In genomic region chr3:186552408-186553031, GRCh38 we compare ENCODE assay signal across 29 cellular contexts. TPM values are rescaled to one million over a fixed set of nuclear protein-coding genes. Genes with fewer than 3 reads are reported as not detected.
"Had no signal": no experiment of that assay in that cellular context is flagged by ENCODE, and none has a peak within 500 bp of the region (broad histone marks: within the 10 kb centered on the region; RNA-seq: fewer than 3 reads in every experiment).

No MANE protein-coding gene starts in this region.

- H3K4me3 ChIP-seq: smooth muscle cell, vagina had no signal

- DNase-seq: activated CD4-positive, alpha-beta memory T cell treated with anti-CD3 and anti-CD28 coated beads, Interleukin-2, amount 10 ng/mL, durations not matched to agents 7 days and 5 days; activated CD4-positive, alpha-beta T cell treated with anti-CD3 and anti-CD28 coated beads for 1 hour; activated CD4-positive, alpha-beta T cell treated with anti-CD3 and anti-CD28 coated beads, Interleukin-2, amount 10 ng/mL, durations not matched to agents 7 days and 5 days; activated CD8-positive, alpha-beta memory T cell treated with anti-CD3 and anti-CD28 coated beads, Interleukin-2, amount 10 ng/mL, durations not matched to agents 7 days and 5 days; activated naive CD4-positive, alpha-beta T cell treated with Interleukin-2 at 50 U/mL for 16 hours; activated naive CD8-positive, alpha-beta T cell treated with anti-CD3 and anti-CD28 coated beads, Interleukin-2, amount 10 ng/mL, durations not matched to agents 7 days and 5 days; activated T-cell treated with anti-CD3 and anti-CD28 coated beads, Interleukin-2, amount 50 U/mL, for 48 hours; brain microvascular endothelial cell; cortex of kidney; effector memory CD8-positive, alpha-beta T cell; head of caudate nucleus; hippocampal formation; kidney; stimulated activated CD4-positive, alpha-beta T cell treated with anti-CD3 and anti-CD28 coated beads, Interleukin-1b, Interleukin-23, amount 100 ng/mL, for 48 hours; stimulated activated CD4-positive, alpha-beta T cell treated with anti-CD3 and anti-CD28 coated beads, Interleukin-4, amount 100 ng/mL, for 4 hours; stimulated activated CD8-positive, alpha-beta memory T cell treated with anti-CD3 and anti-CD28 coated beads, Interleukin-4, amount 100 ng/mL, for 48 hours; stimulated activated naive CD8-positive, alpha-beta T cell treated with anti-CD3 and anti-CD28 coated beads, Interleukin-15, amount 100 ng/mL, for 72 hours; substantia nigra; T-helper 2 cell had no signal

- H3K4me2 ChIP-seq: smooth muscle cell had no signal

- H3K9me3 ChIP-seq: vagina had no signal

- H3K27me3 ChIP-seq: brain microvascular endothelial cell, vagina had no signal

- H3K4me3 Mint-ChIP-seq: activated CD4-positive, alpha-beta memory T cell treated with anti-CD3 and anti-CD28 coated beads, Interleukin-2, amount 10 ng/mL, durations not matched to agents 7 days and 5 days; activated CD4-positive, alpha-beta T cell treated with anti-CD3 and anti-CD28 coated beads, Interleukin-2, amount 10 ng/mL, durations not matched to agents 7 days and 5 days; activated CD8-positive, alpha-beta memory T cell treated with anti-CD3 and anti-CD28 coated beads, Interleukin-2, amount 10 ng/mL, durations not matched to agents 7 days and 5 days; activated naive CD8-positive, alpha-beta T cell treated with anti-CD3 and anti-CD28 coated beads, Interleukin-2, amount 10 ng/mL, durations not matched to agents 7 days and 5 days; effector memory CD8-positive, alpha-beta T cell; natural killer cell treated with Interleukin-12 subunit alpha and Interleukin-12 subunit beta and Interleukin-15 and Interleukin-18, amount 100 ng/mL, for 72 hours; stimulated activated memory B cell treated with anti-CD40 and anti-IgM and Interleukin-4, amounts not matched to agents 10 μg/mL and 1 μg/mL and 100 μg/mL, for 72 hours; stimulated activated naive CD8-positive, alpha-beta T cell treated with anti-CD3 and anti-CD28 coated beads, Interleukin-15, amount 100 ng/mL, for 72 hours; type B pancreatic cell; WTC11 had no signal

- H3K27me3 Mint-ChIP-seq: activated CD4-positive, alpha-beta memory T cell treated with anti-CD3 and anti-CD28 coated beads, Interleukin-2, amount 10 ng/mL, durations not matched to agents 7 days and 5 days; activated CD4-positive, alpha-beta T cell treated with anti-CD3 and anti-CD28 coated beads, Interleukin-2, amount 10 ng/mL, durations not matched to agents 7 days and 5 days; activated CD8-positive, alpha-beta memory T cell treated with anti-CD3 and anti-CD28 coated beads, Interleukin-2, amount 10 ng/mL, durations not matched to agents 7 days and 5 days; activated naive CD8-positive, alpha-beta T cell treated with anti-CD3 and anti-CD28 coated beads, Interleukin-2, amount 10 ng/mL, durations not matched to agents 7 days and 5 days; effector memory CD8-positive, alpha-beta T cell; natural killer cell treated with Interleukin-12 subunit alpha and Interleukin-12 subunit beta and Interleukin-15 and Interleukin-18, amount 100 ng/mL, for 72 hours; progenitor cell of endocrine pancreas; stimulated activated memory B cell treated with anti-CD40 and anti-IgM and Interleukin-4, amounts not matched to agents 10 μg/mL and 1 μg/mL and 100 μg/mL, for 72 hours; stimulated activated naive CD8-positive, alpha-beta T cell treated with anti-CD3 and anti-CD28 coated beads, Interleukin-15, amount 100 ng/mL, for 72 hours; type B pancreatic cell had no signal

- H3K4me1 Mint-ChIP-seq: activated CD4-positive, alpha-beta memory T cell treated with anti-CD3 and anti-CD28 coated beads, Interleukin-2, amount 10 ng/mL, durations not matched to agents 7 days and 5 days; activated CD4-positive, alpha-beta T cell treated with anti-CD3 and anti-CD28 coated beads, Interleukin-2, amount 10 ng/mL, durations not matched to agents 7 days and 5 days; activated CD8-positive, alpha-beta memory T cell treated with anti-CD3 and anti-CD28 coated beads, Interleukin-2, amount 10 ng/mL, durations not matched to agents 7 days and 5 days; activated naive CD8-positive, alpha-beta T cell treated with anti-CD3 and anti-CD28 coated beads, Interleukin-2, amount 10 ng/mL, durations not matched to agents 7 days and 5 days; stimulated activated memory B cell treated with anti-CD40 and anti-IgM and Interleukin-4, amounts not matched to agents 10 μg/mL and 1 μg/mL and 100 μg/mL, for 72 hours; stimulated activated naive CD8-positive, alpha-beta T cell treated with anti-CD3 and anti-CD28 coated beads, Interleukin-15, amount 100 ng/mL, for 72 hours; WTC11 had no signal

- H3K4me1 ChIP-seq: vagina had no signal

- FAIRE-seq: astrocyte, endothelial cell of umbilical vein, kidney had no signal

- H3K27ac ChIP-seq: brain microvascular endothelial cell, vagina had no signal

- ATAC-seq: activated CD8-positive, alpha-beta memory T cell treated with anti-CD3 and anti-CD28 coated beads, Interleukin-2, amount 10 ng/mL, durations not matched to agents 7 days and 5 days; effector memory CD8-positive, alpha-beta T cell; natural killer cell treated with Interleukin-12 subunit alpha and Interleukin-12 subunit beta and Interleukin-15 and Interleukin-18, amount 100 ng/mL, for 72 hours; sciatic nerve; stimulated activated memory B cell treated with anti-CD40 and anti-IgM and Interleukin-4, amounts not matched to agents 10 μg/mL and 1 μg/mL and 100 μg/mL, for 72 hours; stimulated activated naive CD8-positive, alpha-beta T cell treated with anti-CD3 and anti-CD28 coated beads, Interleukin-15, amount 100 ng/mL, for 72 hours; WTC11 had no signal

- H3K27ac Mint-ChIP-seq: activated CD4-positive, alpha-beta memory T cell treated with anti-CD3 and anti-CD28 coated beads, Interleukin-2, amount 10 ng/mL, durations not matched to agents 7 days and 5 days; activated CD4-positive, alpha-beta T cell treated with anti-CD3 and anti-CD28 coated beads, Interleukin-2, amount 10 ng/mL, durations not matched to agents 7 days and 5 days; activated CD8-positive, alpha-beta memory T cell treated with anti-CD3 and anti-CD28 coated beads, Interleukin-2, amount 10 ng/mL, durations not matched to agents 7 days and 5 days; effector memory CD8-positive, alpha-beta T cell; natural killer cell treated with Interleukin-12 subunit alpha and Interleukin-12 subunit beta and Interleukin-15 and Interleukin-18, amount 100 ng/mL, for 72 hours; progenitor cell of endocrine pancreas; stimulated activated memory B cell treated with anti-CD40 and anti-IgM and Interleukin-4, amounts not matched to agents 10 μg/mL and 1 μg/mL and 100 μg/mL, for 72 hours; type B pancreatic cell; WTC11 had no signal

- H3K9me3 Mint-ChIP-seq: activated CD4-positive, alpha-beta memory T cell treated with anti-CD3 and anti-CD28 coated beads, Interleukin-2, amount 10 ng/mL, durations not matched to agents 7 days and 5 days; activated CD4-positive, alpha-beta T cell treated with anti-CD3 and anti-CD28 coated beads, Interleukin-2, amount 10 ng/mL, durations not matched to agents 7 days and 5 days; activated naive CD8-positive, alpha-beta T cell treated with anti-CD3 and anti-CD28 coated beads, Interleukin-2, amount 10 ng/mL, durations not matched to agents 7 days and 5 days; effector memory CD8-positive, alpha-beta T cell; natural killer cell treated with Interleukin-12 subunit alpha and Interleukin-12 subunit beta and Interleukin-15 and Interleukin-18, amount 100 ng/mL, for 72 hours; stimulated activated memory B cell treated with anti-CD40 and anti-IgM and Interleukin-4, amounts not matched to agents 10 μg/mL and 1 μg/mL and 100 μg/mL, for 72 hours; stimulated activated naive CD8-positive, alpha-beta T cell treated with anti-CD3 and anti-CD28 coated beads, Interleukin-15, amount 100 ng/mL, for 72 hours; type B pancreatic cell; WTC11 had no signal

RNA-seq across cellular contexts. Expression of gene CRYGS, which starts 8.3 kb away (rescaled TPM):
- total RNA-seq: vagina had no signal
